Comparison of ENCODE assay signal across 19 cellular contexts in the genomic region with DNA sequence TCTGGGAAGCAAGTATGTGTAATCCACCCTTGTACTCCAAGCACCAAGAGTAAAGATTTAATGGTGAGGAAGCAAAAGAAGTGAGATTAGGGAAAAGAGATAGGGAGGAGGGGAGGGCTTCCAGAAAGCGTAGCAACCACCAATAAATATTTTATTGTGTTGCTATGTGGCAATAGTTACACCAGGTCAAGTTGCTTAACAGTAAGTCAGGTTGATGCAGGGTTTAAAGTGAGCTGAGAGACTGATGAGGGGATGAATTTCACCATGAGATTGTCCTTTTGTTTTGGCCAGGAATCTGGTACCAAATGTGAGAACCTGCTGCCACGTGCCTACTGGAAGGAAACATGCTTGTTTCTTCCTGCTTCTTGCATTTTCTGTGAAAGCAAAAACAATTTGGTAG.
A peak's percentile ranks its signal among the peaks of the same experiment; 100 is the strongest.
DNase-seq lines count a peak whose midpoint lies in the region; ATAC-seq and TF ChIP-seq lines count a peak whose summit lies in the region.
"Had no signal": no experiment of that assay in that cellular context is flagged by ENCODE, and none has a peak within 500 bp of the region (broad histone marks: within the 10 kb centered on the region; RNA-seq: fewer than 3 reads in every experiment).

No MANE protein-coding gene starts in this region.

- H3K4me1 ChIP-seq in PC-9 (replicated peaks; ENCODE audit: insufficient read depth), result peaks cover 35% of the 10 kb centered on the region

- H3K4me2 ChIP-seq in PC-9, result peak overlapping the region; percentile 20; the same call in 1 of the 2 replicates

- H3K36me3 ChIP-seq in PC-9 (ENCODE audit: low read depth), result no peaks in the 10 kb centered on the region
- H3K36me3 ChIP-seq: neural progenitor cell had no signal

- no peaks in the 10 kb centered on the region for H3K27me3 ChIP-seq in PC-9 (ENCODE audit: insufficient read depth, low read depth)
- H3K27me3 ChIP-seq: neural progenitor cell had no signal

- ATAC-seq in GM18517 (IDR thresholded peaks at IDR 0.05; ENCODE audit: unreplicated experiment) (no peak), HG02840 (IDR thresholded peaks at IDR 0.05; ENCODE audit: low FRiP score, unreplicated experiment) (no peak)
- ATAC-seq: K562 had no signal

- intact Hi-C loops in PC-9 (cut with micrococcal nuclease; ENCODE audit: unreplicated experiment), result no loop called here

- H3K9me2 ChIP-seq in PC-9 (ENCODE audit: insufficient read depth), result no peaks in the 10 kb centered on the region

- H3K36me3 Mint-ChIP-seq in nephron progenitor cell (ENCODE audit: low read depth), result peaks cover 64% of the 10 kb centered on the region

- no peak overlapping the region for H3K4me3 Mint-ChIP-seq in nephron progenitor cell
- H3K4me3 Mint-ChIP-seq: activated CD4-positive, alpha-beta T cell treated with anti-CD3 and anti-CD28 coated beads, Interleukin-2, amount 10 ng/mL, durations not matched to agents 24 days and 14 days; activated naive CD4-positive, alpha-beta T cell treated with anti-CD3 and anti-CD28 coated beads, Interleukin-2, amount 10 ng/mL, durations not matched to agents 7 days and 5 days; neural progenitor cell had no signal

- CTCF ChIA-PET in PC-9 (lab: Charles Lee), result no interaction called here

- H3F3A ChIP-seq in PC-9 (ENCODE audit: insufficient read depth, low read depth), result peaks cover 13% of the 10 kb centered on the region; the same call in 1 of the 2 replicates

- no TSS peak for BruUV-seq in PC-9 (replicated peaks; lab: Mats Ljungman, UMichigan)

- H3K79me2 ChIP-seq in PC-9 (ENCODE audit: low read depth), result no peaks in the 10 kb centered on the region

- DNase-seq in ELF-1 (ENCODE audit: low read depth, low spot score), result peak; percentile 8
- DNase-seq in PC-9, result peak in 1 of 2 experiments; percentile 83
- DNase-seq in fibroblast of villous mesenchyme (ENCODE audit: low read depth), result peak; percentile 73
- DNase-seq in nephron progenitor cell, result no peak
- DNase-seq in NCI-H1092 treated with DMSO at 0.1 percent for 48 hours (lab: John Stamatoyannopoulos, UW), result no peak
- no peak for DNase-seq in activated T-cell treated with anti-CD3 and anti-CD28 coated beads, Interleukin-2, amount 50 U/mL, for 48 hours
- DNase-seq: activated CD4-positive, alpha-beta T cell treated with anti-CD3 and anti-CD28 coated beads, Interleukin-2, amount 10 ng/mL, durations not matched to agents 24 days and 14 days; activated naive CD4-positive, alpha-beta T cell treated with anti-CD3 and anti-CD28 coated beads, Interleukin-2, amount 10 ng/mL, durations not matched to agents 7 days and 5 days; AML-193; COR-L47; NCI-H1105; NCI-H2227 treated with DMSO at 0.1 percent for 48 hours; retina; stimulated activated CD4-positive, alpha-beta T cell treated with anti-CD3 and anti-CD28 coated beads, Interleukin-2, amount 100 ng/mL, for 24 hours; SW 1271 had no signal

- no peak overlapping the region for H3K4me3 ChIP-seq in PC-9
- H3K4me3 ChIP-seq in fibroblast of villous mesenchyme (ENCODE audit: low read depth, low read length), result no peak overlapping the region
- H3K4me3 ChIP-seq: K562, neural progenitor cell had no signal

- peaks cover 8% of the 10 kb centered on the region for H3K9me3 Mint-ChIP-seq in nephron progenitor cell
- H3K9me3 Mint-ChIP-seq: activated naive CD4-positive, alpha-beta T cell treated with anti-CD3 and anti-CD28 coated beads, Interleukin-2, amount 10 ng/mL, durations not matched to agents 7 days and 5 days had no signal

- POLR2A ChIA-PET in PC-9 (lab: Charles Lee; ENCODE audit: unreplicated experiment), result no interaction called here

- TF ChIP-seq CTCF in PC-9 (conservative IDR thresholded peaks at IDR 0.05) (no peak), fibroblast of villous mesenchyme (IDR thresholded peaks at IDR 0.05; ENCODE audit: insufficient read depth, low read depth, low read length) (no peak), nephron progenitor cell (IDR thresholded peaks at IDR 0.05) (no peak)

- H3K9me3 ChIP-seq in PC-9 (ENCODE audit: insufficient read depth, low read depth), result 0 out of 2 replicates have a peak, but pooled peaks cover 2% of the 10 kb centered on the region

- H3K27ac ChIP-seq in PC-9, result peak overlapping the region; percentile 23; the same call in 1 of the 2 replicates
- H3K27ac ChIP-seq: neural progenitor cell had no signal

- H2AFZ ChIP-seq in PC-9, result no peak overlapping the region
- H2AFZ ChIP-seq: neural progenitor cell had no signal

- H4K20me1 ChIP-seq in PC-9 (ENCODE audit: insufficient read depth), result no peaks in the 10 kb centered on the region

- H3K4me1 Mint-ChIP-seq in nephron progenitor cell, result peaks cover 50% of the 10 kb centered on the region
- H3K4me1 Mint-ChIP-seq: activated CD4-positive, alpha-beta T cell treated with anti-CD3 and anti-CD28 coated beads, Interleukin-2, amount 10 ng/mL, durations not matched to agents 24 days and 14 days; activated naive CD4-positive, alpha-beta T cell treated with anti-CD3 and anti-CD28 coated beads, Interleukin-2, amount 10 ng/mL, durations not matched to agents 7 days and 5 days had no signal

- no peaks in the 10 kb centered on the region for H3K27me3 Mint-ChIP-seq in nephron progenitor cell (ENCODE audit: low read depth, poor library complexity)
- H3K27me3 Mint-ChIP-seq: activated CD4-positive, alpha-beta T cell treated with anti-CD3 and anti-CD28 coated beads, Interleukin-2, amount 10 ng/mL, durations not matched to agents 24 days and 14 days; activated naive CD4-positive, alpha-beta T cell treated with anti-CD3 and anti-CD28 coated beads, Interleukin-2, amount 10 ng/mL, durations not matched to agents 7 days and 5 days had no signal

- peak overlapping the region; percentile 73 for H3K27ac Mint-ChIP-seq in nephron progenitor cell
- H3K27ac Mint-ChIP-seq: activated CD4-positive, alpha-beta T cell treated with anti-CD3 and anti-CD28 coated beads, Interleukin-2, amount 10 ng/mL, durations not matched to agents 24 days and 14 days; activated naive CD4-positive, alpha-beta T cell treated with anti-CD3 and anti-CD28 coated beads, Interleukin-2, amount 10 ng/mL, durations not matched to agents 7 days and 5 days; neural progenitor cell had no signal

Comparison
In these comparisons a context has a peak if more than half of its experiments do, and no peak if none do; other contexts are left out.
1. DNase-seq: peak in ELF-1 (single experiment) and fibroblast of villous mesenchyme (single experiment); none in nephron progenitor cell (single experiment), NCI-H1092 treated with DMSO at 0.1 percent for 48 hours (single experiment) and activated T-cell treated with anti-CD3 and anti-CD28 coated beads, Interleukin-2, amount 50 U/mL, for 48 hours (0 of 2).